ENCODE assay signal across 16 cellular contexts in genomic region chr16:48350716-48351115, GRCh38. TPM values are rescaled to one million over a fixed set of nuclear protein-coding genes. Genes with fewer than 3 reads are reported as not detected.
DNase-seq lines count a peak whose midpoint lies in the region; ATAC-seq and TF ChIP-seq lines count a peak whose summit lies in the region.
"Had no signal": no experiment of that assay in that cellular context is flagged by ENCODE, and none has a peak within 500 bp of the region (broad histone marks: within the 10 kb centered on the region; RNA-seq: fewer than 3 reads in every experiment).

No MANE protein-coding gene starts in this region.

- no peaks in the 10 kb centered on the region for H3K9me3 ChIP-seq in right lobe of liver
- H3K9me3 ChIP-seq: BLaER1 treated with 17β-estradiol and CSF1 and Interleukin-3, amounts not matched to agents 10 nM and 100 nM; thyroid gland had no signal

- no peaks in the 10 kb centered on the region for H3K27me3 ChIP-seq in right lobe of liver
- H3K27me3 ChIP-seq: BLaER1 treated with 17β-estradiol and CSF1 and Interleukin-3, amounts not matched to agents 10 nM and 100 nM; thyroid gland had no signal

- peak; percentile 19 for DNase-seq in DMS53 (lab: John Stamatoyannopoulos, UW)
- DNase-seq in DMS53 treated with DMSO at 0.1 percent for 48 hours (lab: John Stamatoyannopoulos, UW; ENCODE audit: unreplicated experiment): no peak
- DNase-seq in activated T-helper 2 cell treated with anti-CD3 and anti-CD28 coated beads, Interferon-gamma antibody, Interleukin-2, Interleukin-4, amounts not matched to agents 10 μg/mL and 5 μg/mL and 100 μg/mL, durations not matched to agents 14 hours and 24 hours and 36 hours (ENCODE audit: low spot score): no peak
- no peak for DNase-seq in right lobe of liver
- no peak for DNase-seq in anterior cingulate cortex (lab: John Stamatoyannopoulos, UW)
- DNase-seq: activated CD4-positive, alpha-beta T cell treated with anti-CD3 and anti-CD28 coated beads, Interleukin-2, amount 10 ng/mL, durations not matched to agents 24 days and 14 days; activated effector memory CD4-positive, alpha-beta T cell treated with anti-CD3 and anti-CD28 coated beads, Interleukin-2, amount 50 U/mL, for 16 hours; DMS79; NCI-H1694 treated with DMSO at 0.1 percent for 48 hours; NCI-H446; thyroid gland had no signal

- peaks cover 9 to 60% (median 35%) of the 10 kb centered on the region in 4 donors for H3K36me3 ChIP-seq in right lobe of liver

- H3K27me3 Mint-ChIP-seq in activated T-helper 2 cell treated with anti-CD3 and anti-CD28 coated beads, Interferon-gamma antibody, Interleukin-2, Interleukin-4, amounts not matched to agents 10 μg/mL and 5 μg/mL and 100 μg/mL, durations not matched to agents 14 hours and 24 hours and 36 hours (ENCODE audit: low read depth): no peaks in the 10 kb centered on the region
- H3K27me3 Mint-ChIP-seq: activated CD4-positive, alpha-beta T cell treated with anti-CD3 and anti-CD28 coated beads, Interleukin-2, amount 10 ng/mL, durations not matched to agents 24 days and 14 days had no signal

- H3K36me3 Mint-ChIP-seq in activated T-helper 2 cell treated with anti-CD3 and anti-CD28 coated beads, Interferon-gamma antibody, Interleukin-2, Interleukin-4, amounts not matched to agents 10 μg/mL and 5 μg/mL and 100 μg/mL, durations not matched to agents 14 hours and 24 hours and 36 hours (ENCODE audit: low read depth): peaks cover 56% of the 10 kb centered on the region

- H3K27ac Mint-ChIP-seq in activated T-helper 2 cell treated with anti-CD3 and anti-CD28 coated beads, Interferon-gamma antibody, Interleukin-2, Interleukin-4, amounts not matched to agents 10 μg/mL and 5 μg/mL and 100 μg/mL, durations not matched to agents 14 hours and 24 hours and 36 hours: peak overlapping the region; percentile 49
- H3K27ac Mint-ChIP-seq: activated CD4-positive, alpha-beta T cell treated with anti-CD3 and anti-CD28 coated beads, Interleukin-2, amount 10 ng/mL, durations not matched to agents 24 days and 14 days had no signal

- no peaks in the 10 kb centered on the region for H3K9me3 Mint-ChIP-seq in activated T-helper 2 cell treated with anti-CD3 and anti-CD28 coated beads, Interferon-gamma antibody, Interleukin-2, Interleukin-4, amounts not matched to agents 10 μg/mL and 5 μg/mL and 100 μg/mL, durations not matched to agents 14 hours and 24 hours and 36 hours
- H3K9me3 Mint-ChIP-seq: activated CD4-positive, alpha-beta T cell treated with anti-CD3 and anti-CD28 coated beads, Interleukin-2, amount 10 ng/mL, durations not matched to agents 24 days and 14 days had no signal

- ATAC-seq in right lobe of liver (peak; percentile 7 to 22 (median 8)), HG03565 (IDR thresholded peaks at IDR 0.05; ENCODE audit: unreplicated experiment) (no peak), HG02852 (IDR thresholded peaks at IDR 0.05; ENCODE audit: unreplicated experiment) (no peak)

- no peaks in the 10 kb centered on the region for H3K4me1 ChIP-seq in right lobe of liver
- H3K4me1 ChIP-seq: thyroid gland had no signal

- WGBS in right lobe of liver (ENCODE audit: insufficient coverage, low coverage, low lambda C conversion rate, missing lambda C conversion rate): 40% methylated on average over 1 of the region's 3 CpGs

- intact Hi-C loops in activated T-helper 2 cell treated with anti-CD3 and anti-CD28 coated beads, Interferon-gamma antibody, Interleukin-2, Interleukin-4, amounts not matched to agents 10 μg/mL and 5 μg/mL and 100 μg/mL, durations not matched to agents 14 hours and 24 hours and 36 hours (cut with micrococcal nuclease): no loop called here
- intact Hi-C loops in right lobe of liver (cut with DNase I): loop anchor here (10.0 kb wide), 2 partner anchors 184 to 274 kb away; no protein-coding TSS in a partner anchor

- H3K4me1 Mint-ChIP-seq in activated T-helper 2 cell treated with anti-CD3 and anti-CD28 coated beads, Interferon-gamma antibody, Interleukin-2, Interleukin-4, amounts not matched to agents 10 μg/mL and 5 μg/mL and 100 μg/mL, durations not matched to agents 14 hours and 24 hours and 36 hours (ENCODE audit: low read depth): peaks cover 14% of the 10 kb centered on the region

- H3K4me3 ChIP-seq in right lobe of liver: no peak overlapping the region
- H3K4me3 ChIP-seq: BLaER1 treated with 17β-estradiol and CSF1 and Interleukin-3, amounts not matched to agents 10 nM and 100 nM; lung; thyroid gland had no signal

- no peak overlapping the region for H3K4me3 Mint-ChIP-seq in activated T-helper 2 cell treated with anti-CD3 and anti-CD28 coated beads, Interferon-gamma antibody, Interleukin-2, Interleukin-4, amounts not matched to agents 10 μg/mL and 5 μg/mL and 100 μg/mL, durations not matched to agents 14 hours and 24 hours and 36 hours (ENCODE audit: low read depth)
- H3K4me3 Mint-ChIP-seq: activated CD4-positive, alpha-beta T cell treated with anti-CD3 and anti-CD28 coated beads, Interleukin-2, amount 10 ng/mL, durations not matched to agents 24 days and 14 days had no signal

- no peak for TF ChIP-seq CTCF in right lobe of liver (IDR thresholded peaks at IDR 0.05)

- no peak overlapping the region for H3K27ac ChIP-seq in right lobe of liver
- H3K27ac ChIP-seq: BLaER1 treated with 17β-estradiol and CSF1 and Interleukin-3, amounts not matched to agents 10 nM and 100 nM; thyroid gland had no signal

- peak; percentile 12 for TF ChIP-seq POLR2A in GM15510 (IDR thresholded peaks at IDR 0.05; ENCODE audit: borderline replicate concordance, extremely low read depth, insufficient read length)
- no peak for TF ChIP-seq POLR2A in right lobe of liver (IDR thresholded peaks at IDR 0.05)

RNA-seq across cellular contexts. Expression of gene SIAH1, which starts 34.5 kb away (rescaled TPM):
- total RNA-seq in activated T-helper 2 cell treated with anti-CD3 and anti-CD28 coated beads, Interferon-gamma antibody, Interleukin-2, Interleukin-4, amounts not matched to agents 10 μg/mL and 5 μg/mL and 100 μg/mL, durations not matched to agents 14 hours and 24 hours and 36 hours: 16.2 and 17.0 TPM in 2 replicates
- total RNA-seq in right lobe of liver: 10 to 100 TPM in 5 of 6 experiments, 1 to 10 TPM in 1; 8.1 to 14.0 (median 11.5) TPM

Comparison
In these comparisons a context has a peak if more than half of its experiments do, and no peak if none do; other contexts are left out.
1. ATAC-seq: peak in right lobe of liver (4 of 4); none in HG03565 (single experiment) and HG02852 (single experiment).